ENCODE assay signal across 21 cellular contexts in the genomic region with DNA sequence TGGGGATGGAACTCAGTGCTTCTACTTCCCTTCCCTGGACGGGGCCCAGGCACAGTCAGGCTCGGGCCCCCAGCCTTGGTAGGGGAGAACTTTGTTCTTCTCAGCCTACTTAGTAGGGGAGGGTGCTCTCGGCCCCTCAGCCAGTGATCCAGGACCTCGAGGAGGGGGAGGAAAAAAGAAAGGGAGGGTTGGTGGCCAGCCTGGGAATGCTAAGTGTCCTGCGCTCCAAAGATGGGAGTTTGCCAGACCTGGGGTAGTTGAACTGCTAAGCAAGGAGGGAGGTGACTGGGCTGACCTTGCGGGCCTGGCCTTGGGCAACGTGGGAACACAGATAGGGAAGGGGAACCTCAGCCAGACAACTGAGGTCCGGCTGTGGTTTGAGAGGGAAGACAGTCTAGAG. TPM values are rescaled to one million over a fixed set of nuclear protein-coding genes. Genes with fewer than 3 reads are reported as not detected.
A peak's percentile ranks its signal among the peaks of the same experiment; 100 is the strongest.
DNase-seq lines count a peak whose midpoint lies in the region; ATAC-seq and TF ChIP-seq lines count a peak whose summit lies in the region.
"Had no signal": no experiment of that assay in that cellular context is flagged by ENCODE, and none has a peak within 500 bp of the region (broad histone marks: within the 10 kb centered on the region; RNA-seq: fewer than 3 reads in every experiment).

No MANE protein-coding gene starts in this region.

- peak overlapping the region; percentile 59 for H3K14ac ChIP-seq in neuronal stem cell (ENCODE audit: low read length)

- intact Hi-C loops in psoas muscle (cut with DNase I), result no loop called here

- H3K9me3 ChIP-seq in BLaER1 (no peaks in the 10 kb centered on the region), DND-41 (ENCODE audit: insufficient read depth, low read length, severe bottlenecking) (no peaks in the 10 kb centered on the region), neuronal stem cell (replicated peaks in 1 of 2; ENCODE audit: control insufficient read depth in 2 of 2, insufficient read depth in 1 of 2, low read depth in 1 of 2, low read length in 2 of 2) (peaks cover 0 to 8% of the 10 kb centered on the region in 2 donors), WERI-Rb-1 (ENCODE audit: severe bottlenecking) (no peaks in the 10 kb centered on the region), psoas muscle (no peaks in the 10 kb centered on the region)
- H3K9me3 ChIP-seq: thoracic aorta had no signal

- H2BK12ac ChIP-seq in neuronal stem cell (ENCODE audit: low read length), result peak overlapping the region; percentile 47

- peak overlapping the region; percentile 10 for H2BK120ac ChIP-seq in neuronal stem cell (ENCODE audit: low read depth, low read length)

- H3K27ac ChIP-seq in BLaER1 (peak overlapping the region; percentile 97), DND-41 (ENCODE audit: low read length) (peak overlapping the region; percentile 10; the same call in 1 of the 2 replicates), neuronal stem cell (replicated peaks; ENCODE audit: low read length) (no peak overlapping the region), WERI-Rb-1 (no peak overlapping the region), psoas muscle (no peak overlapping the region)
- H3K27ac ChIP-seq: thoracic aorta had no signal

- no peaks in the 10 kb centered on the region for H3K79me2 ChIP-seq in DND-41 (ENCODE audit: insufficient read depth, low read length)

- no peak overlapping the region for H3K23ac ChIP-seq in neuronal stem cell (ENCODE audit: low read depth, low read length, poor library complexity)

- H3K9me3 Mint-ChIP-seq in glutamatergic neuron (ENCODE audit: unreplicated experiment), result peaks cover 15% of the 10 kb centered on the region
- H3K9me3 Mint-ChIP-seq: activated T-helper 2 cell treated with anti-CD3 and anti-CD28 coated beads, Interferon-gamma antibody, Interleukin-2, Interleukin-4, amounts not matched to agents 10 μg/mL and 5 μg/mL and 100 μg/mL, durations not matched to agents 14 hours and 24 hours and 36 hours had no signal

- H3K4ac ChIP-seq in neuronal stem cell (ENCODE audit: low read length), result no peak overlapping the region

- no peak for TF ChIP-seq CTCF in DND-41 (IDR thresholded peaks at IDR 0.05; ENCODE audit: borderline replicate concordance, extremely low read depth, low read length, poor library complexity, severe bottlenecking)
- no peak for TF ChIP-seq CTCF in glutamatergic neuron (IDR thresholded peaks at IDR 0.05; ENCODE audit: partially characterized antibody, unreplicated experiment)
- no peak for TF ChIP-seq CTCF in WERI-Rb-1 (IDR thresholded peaks at IDR 0.05; ENCODE audit: low read depth, low read length)
- TF ChIP-seq CTCF in psoas muscle (IDR thresholded peaks at IDR 0.05), result no peak

- H3K4me3 Mint-ChIP-seq in glutamatergic neuron (ENCODE audit: unreplicated experiment), result peak overlapping the region; percentile 74
- H3K4me3 Mint-ChIP-seq: T-helper 17 cell had no signal

- H3K4me3 ChIP-seq in BLaER1 (no peak overlapping the region; the same call in 1 of the 2 replicates), DND-41 (ENCODE audit: low read depth in 1 of 2, low read length in 2 of 2) (no peak overlapping the region), neuronal stem cell (ENCODE audit: low read length in 2 of 2) (no peak overlapping the region), WERI-Rb-1 (ENCODE audit: low read depth, low read length) (no peak overlapping the region), psoas muscle (no peak overlapping the region)
- H3K4me3 ChIP-seq: GM12878, thoracic aorta had no signal

- H2BK15ac ChIP-seq in neuronal stem cell (ENCODE audit: low read length), result peak overlapping the region; percentile 88

- H3K4me1 ChIP-seq in BLaER1 (peaks cover 95% of the 10 kb centered on the region), DND-41 (ENCODE audit: insufficient read depth, low read length) (peaks cover 53% of the 10 kb centered on the region), neuronal stem cell (ENCODE audit: control insufficient read depth in 2 of 2, insufficient read depth in 1 of 2, low read depth in 1 of 2, low read length in 2 of 2) (peaks cover 36 to 61% of the 10 kb centered on the region in 2 donors), psoas muscle (no peaks in the 10 kb centered on the region)

- H3K4me1 Mint-ChIP-seq in glutamatergic neuron (ENCODE audit: low read depth, unreplicated experiment), result peaks cover 36% of the 10 kb centered on the region
- H3K4me1 Mint-ChIP-seq: T-helper 17 cell had no signal

- H2AFZ ChIP-seq in DND-41 (ENCODE audit: low read depth, low read length), result no peak overlapping the region
- H2AFZ ChIP-seq in neuronal stem cell (ENCODE audit: low read length), result no peak overlapping the region

- H3K36me3 ChIP-seq in BLaER1 (no peaks in the 10 kb centered on the region), DND-41 (ENCODE audit: insufficient read depth, low read length) (no peaks in the 10 kb centered on the region), neuronal stem cell (replicated peaks in 1 of 2; ENCODE audit: control insufficient read depth in 2 of 2, insufficient read depth in 2 of 2, low read length in 2 of 2) (peaks cover 8 to 13% of the 10 kb centered on the region in 2 donors), WERI-Rb-1 (no peaks in the 10 kb centered on the region), psoas muscle (ENCODE audit: insufficient read depth in 1 of 2, low read depth in 1 of 2) (no peaks in the 10 kb centered on the region)
- H3K36me3 ChIP-seq: thoracic aorta had no signal

- H3K36me3 Mint-ChIP-seq in glutamatergic neuron (ENCODE audit: unreplicated experiment), result no peaks in the 10 kb centered on the region

- H2BK5ac ChIP-seq in neuronal stem cell (ENCODE audit: low read length), result peak overlapping the region; percentile 62

- H2AK5ac ChIP-seq in neuronal stem cell (ENCODE audit: low read depth, low read length), result peak overlapping the region; percentile 95

- peak overlapping the region; percentile 41 for H4K91ac ChIP-seq in neuronal stem cell (ENCODE audit: low read depth, low read length, poor library complexity)

- DNase-seq in DND-41, result no peak
- DNase-seq in glutamatergic neuron, result no peak
- DNase-seq in neuronal stem cell (ENCODE audit: low spot score), result no peak
- DNase-seq in stimulated activated CD4-positive, alpha-beta T cell treated with anti-CD3 and anti-CD28 coated beads, Interleukin-15, amount 100 ng/mL, for 24 hours, result no peak
- no peak for DNase-seq in WERI-Rb-1
- no peak for DNase-seq in psoas muscle
- DNase-seq: GDM1; mesendoderm; NCI-H187; SHP77 treated with DMSO at 0.1 percent for 48 hours; stimulated activated CD4-positive, alpha-beta T cell treated with anti-CD3 and anti-CD28 coated beads, Interleukin-2, amount 100 ng/mL, for 48 hours; T-helper 17 cell had no signal

- peak overlapping the region; percentile 89 for H3K18ac ChIP-seq in neuronal stem cell (ENCODE audit: low read length)

- H3K4me2 ChIP-seq in BLaER1, result peak overlapping the region; percentile 88
- no peak overlapping the region for H3K4me2 ChIP-seq in DND-41 (ENCODE audit: insufficient read depth, low read length)
- peak overlapping the region; percentile 63 for H3K4me2 ChIP-seq in neuronal stem cell (ENCODE audit: insufficient read depth, low read length, poor library complexity, severe bottlenecking)

- peaks cover 6% of the 10 kb centered on the region for H3K27me3 Mint-ChIP-seq in glutamatergic neuron (ENCODE audit: unreplicated experiment)

- no peak overlapping the region for H4K8ac ChIP-seq in neuronal stem cell (ENCODE audit: low read depth, low read length)

- no peaks in the 10 kb centered on the region for H4K20me1 ChIP-seq in BLaER1
- H4K20me1 ChIP-seq in DND-41 (ENCODE audit: insufficient read depth, low read length), result no peaks in the 10 kb centered on the region

- no peak for ATAC-seq in DND-41 (ENCODE audit: insufficient read depth, low read depth)
- ATAC-seq in HG03095 (IDR thresholded peaks at IDR 0.05; ENCODE audit: unreplicated experiment), result no peak
- ATAC-seq in psoas muscle, result no peak
- ATAC-seq: GM12878, T-helper 17 cell had no signal

- no CpG with 5 or more reads among the region's 8 CpGs for WGBS in neuronal stem cell (ENCODE audit: extremely low coverage in 2 of 2, insufficient read length in 2 of 2, insufficient replicate concordance in 1 of 2), 2 donors
- WGBS in psoas muscle, 3 donors, result 66 to 71% (median 67%) methylated on average over 8 of the region's 8 CpGs

- H3K9ac ChIP-seq in BLaER1 (peak overlapping the region; percentile 7; the same call in 1 of the 2 replicates), DND-41 (ENCODE audit: low read depth, low read length) (no peak overlapping the region), neuronal stem cell (ENCODE audit: low read depth, low read length, poor library complexity) (peak overlapping the region; percentile 53)

- H3K27ac Mint-ChIP-seq in glutamatergic neuron (ENCODE audit: unreplicated experiment), result peak overlapping the region; percentile 31
- H3K27ac Mint-ChIP-seq: activated T-helper 2 cell treated with anti-CD3 and anti-CD28 coated beads, Interferon-gamma antibody, Interleukin-2, Interleukin-4, amounts not matched to agents 10 μg/mL and 5 μg/mL and 100 μg/mL, durations not matched to agents 14 hours and 24 hours and 36 hours; T-helper 17 cell had no signal

- H3K79me1 ChIP-seq in neuronal stem cell (ENCODE audit: low read depth, low read length), result peaks cover 18% of the 10 kb centered on the region

- no peaks in the 10 kb centered on the region for H3K27me3 ChIP-seq in BLaER1
- no peaks in the 10 kb centered on the region for H3K27me3 ChIP-seq in DND-41 (ENCODE audit: insufficient read depth, low read length, poor library complexity)
- H3K27me3 ChIP-seq in neuronal stem cell (ENCODE audit: control insufficient read depth in 3 of 3, insufficient read depth in 3 of 3, low read depth in 1 of 3, low read length in 3 of 3), result peaks cover 0 to 5% (median 0%) of the 10 kb centered on the region in 3 experiments
- no peaks in the 10 kb centered on the region for H3K27me3 ChIP-seq in WERI-Rb-1 (ENCODE audit: insufficient read depth, low read depth, severe bottlenecking)
- peaks cover 0 to 7% (median 0%) of the 10 kb centered on the region in 3 donors for H3K27me3 ChIP-seq in psoas muscle (ENCODE audit: insufficient read depth in 3 of 3, low read length in 2 of 3)

RNA-seq across cellular contexts. Expression of a gene that starts 12.2 kb away (rescaled TPM):
- total RNA-seq in glutamatergic neuron (ENCODE audit: unreplicated experiment) (116 TPM), psoas muscle (10 to 100 TPM; 14.2 to 19.4 (median 15.7) TPM)
- 127 TPM for polyA plus RNA-seq in neuronal stem cell (2013, experiment 1 of 2)
- polyA plus RNA-seq in neuronal stem cell (2013, experiment 2 of 2), result 124 TPM
- polyA plus RNA-seq in psoas muscle, result 10 to 100 TPM in 1 of 3 donors, 1 to 10 TPM in 2; 5.3 to 10.4 (median 7.4) TPM

RNA-seq across cellular contexts. Expression of a gene that starts 27.5 kb away (rescaled TPM):
- not detected for total RNA-seq in glutamatergic neuron (ENCODE audit: unreplicated experiment)
- polyA plus RNA-seq in neuronal stem cell (2013, experiment 1 of 2), result 0.25 TPM
- 0.33 TPM for polyA plus RNA-seq in neuronal stem cell (2013, experiment 2 of 2)
- under 1 TPM; 0.19 to 0.57 (median 0.31) TPM for total RNA-seq in psoas muscle
- under 1 TPM; 0.16 to 0.37 (median 0.31) TPM for polyA plus RNA-seq in psoas muscle
- total RNA-seq: activated CD8-positive, alpha-beta memory T cell treated with anti-CD3 and anti-CD28 coated beads for 36 hours; activated T-helper 2 cell treated with anti-CD3 and anti-CD28 coated beads, Interferon-gamma antibody, Interleukin-2, Interleukin-4, amounts not matched to agents 10 μg/mL and 5 μg/mL and 100 μg/mL, durations not matched to agents 14 hours and 24 hours and 36 hours; astrocyte; GM12878 had no signal

RNA-seq across cellular contexts. Expression of a gene that starts 54.0 kb away (rescaled TPM):
- total RNA-seq in glutamatergic neuron (ENCODE audit: unreplicated experiment) (not detected), psoas muscle (not detected)
- 0.28 TPM for polyA plus RNA-seq in neuronal stem cell (2013, experiment 1 of 2)
- polyA plus RNA-seq in neuronal stem cell (2013, experiment 2 of 2), result 0.21 TPM
- polyA plus RNA-seq in psoas muscle, result not detected
- total RNA-seq: activated CD8-positive, alpha-beta memory T cell treated with anti-CD3 and anti-CD28 coated beads for 36 hours; activated T-helper 2 cell treated with anti-CD3 and anti-CD28 coated beads, Interferon-gamma antibody, Interleukin-2, Interleukin-4, amounts not matched to agents 10 μg/mL and 5 μg/mL and 100 μg/mL, durations not matched to agents 14 hours and 24 hours and 36 hours; astrocyte; NCI-H460; thoracic aorta had no signal
- polyA plus RNA-seq: esophagus had no signal

Comparison
In these comparisons a context has a peak if more than half of its experiments do, and no peak if none do; other contexts are left out.
1. H3K27ac ChIP-seq: peak in BLaER1 (single experiment) and DND-41 (single experiment); none in neuronal stem cell (single experiment), WERI-Rb-1 (single experiment) and psoas muscle (single experiment).